In genomic region chrX:37349131-37350033, GRCh38 we compare ENCODE assay signal across 1 cellular context.
TF ChIP-seq lines count a peak whose summit lies in the region.

PRRG1 (plus strand) TSS chrX:37349364; CDS start chrX:37406250, 56,886 bp downstream.

TF ChIP-seq in HEK293, 187 proteins besides CTCF, POLR2A, EP300 and RAD21 (continued from another document):
- peak; percentile 10; the same call in 1 of the 2 replicates for TF ChIP-seq ZNF398 (tag by site-specific recombination; IDR thresholded peaks at IDR 0.05)
- no peak; the same call in 1 of the 2 replicates for TF ChIP-seq KLF9 (tag by site-specific recombination; IDR thresholded peaks at IDR 0.05; ENCODE audit: low read depth)
- no peak for TF ChIP-seq ZNF211 (tag by site-specific recombination; IDR thresholded peaks at IDR 0.05; ENCODE audit: low read depth)
- TF ChIP-seq KLF1 (tag by site-specific recombination; IDR thresholded peaks at IDR 0.05), result 0 out of 2 replicates have a peak, but pooled peaks have one; percentile 8
- TF ChIP-seq PRDM10 (tag by site-specific recombination; IDR thresholded peaks at IDR 0.05), result peak; percentile 31
- peak; percentile 36; the same call in 1 of the 2 replicates for TF ChIP-seq ZBTB20 (tag by site-specific recombination; IDR thresholded peaks at IDR 0.05)
- TF ChIP-seq ZNF335 (tag by site-specific recombination; conservative IDR thresholded peaks at IDR 0.05), result peak; percentile 63
- TF ChIP-seq ZNF600 (tag by site-specific recombination; IDR thresholded peaks at IDR 0.05), result peak; percentile 82; the same call in 1 of the 2 replicates
- 0 out of 2 replicates have a peak, but pooled peaks have one; percentile 25 for TF ChIP-seq ZNF362 (tag by site-specific recombination; IDR thresholded peaks at IDR 0.05)
- no peak for TF ChIP-seq ZNF639 (tag by site-specific recombination; IDR thresholded peaks at IDR 0.05)
- no peak for TF ChIP-seq SCRT2 (tag by site-specific recombination; IDR thresholded peaks at IDR 0.05)
- TF ChIP-seq ZNF341 (tag by site-specific recombination; IDR thresholded peaks at IDR 0.05; ENCODE audit: low read depth), result peak; percentile 27; the same call in 1 of the 2 replicates
- TF ChIP-seq SP7 (tag by site-specific recombination; IDR thresholded peaks at IDR 0.05), result 0 out of 2 replicates have a peak, but pooled peaks have one; percentile 14
- peak; percentile 68 for TF ChIP-seq ZIC2 (tag by site-specific recombination; IDR thresholded peaks at IDR 0.05)
- TF ChIP-seq ZEB2 (tag by site-specific recombination; IDR thresholded peaks at IDR 0.05), result peak; percentile 46; the same call in 1 of the 2 replicates
- peak; percentile 56; the same call in 1 of the 2 replicates for TF ChIP-seq ZNF394 (tag by site-specific recombination; IDR thresholded peaks at IDR 0.05; ENCODE audit: borderline replicate concordance)
- TF ChIP-seq AEBP2 (tag by site-specific recombination; IDR thresholded peaks at IDR 0.05; ENCODE audit: borderline replicate concordance), result no peak
- peak; percentile 39 for TF ChIP-seq ZBTB17 (tag by site-specific recombination; IDR thresholded peaks at IDR 0.05)
- TF ChIP-seq ZNF544 (tag by site-specific recombination; IDR thresholded peaks at IDR 0.05), result no peak
- 0 out of 2 replicates have a peak, but pooled peaks have one; percentile 23 for TF ChIP-seq KLF16 (tag by site-specific recombination; IDR thresholded peaks at IDR 0.05)
- TF ChIP-seq ZFHX2 (tag by site-specific recombination; conservative IDR thresholded peaks at IDR 0.05), result peak; percentile 91
- no peak for TF ChIP-seq ZNF37A (tag by site-specific recombination; IDR thresholded peaks at IDR 0.05)
- peak; percentile 68 for TF ChIP-seq ZBTB26 (tag by site-specific recombination; optimal IDR thresholded peaks at IDR 0.05)
- 0 out of 2 replicates have a peak, but pooled peaks have one; percentile 10 for TF ChIP-seq GLIS2 (tag by site-specific recombination; IDR thresholded peaks at IDR 0.05)
